20 cellular contexts compared by ENCODE assay signal in the genomic region with DNA sequence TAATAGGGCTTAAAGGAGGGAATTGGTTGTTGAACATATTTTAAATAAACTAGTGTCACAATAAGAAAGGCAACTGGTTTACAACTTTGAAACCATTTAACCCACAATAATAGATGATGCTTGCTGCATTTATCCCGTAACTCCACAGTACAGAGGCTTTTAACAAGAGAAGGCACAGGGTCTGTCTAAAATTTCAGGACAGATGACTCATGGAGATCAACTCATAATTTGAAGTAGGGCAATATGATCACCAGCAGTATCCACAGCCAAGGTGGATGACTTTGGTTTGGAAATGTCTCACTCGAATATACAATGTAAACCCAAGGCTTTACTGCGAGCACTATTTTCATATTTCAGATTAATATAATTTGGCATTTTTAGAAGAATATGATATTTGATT.
"Had no signal": no experiment of that assay in that cellular context is flagged by ENCODE, and none has a peak within 500 bp of the region (broad histone marks: within the 10 kb centered on the region; RNA-seq: fewer than 3 reads in every experiment).

No MANE protein-coding gene starts in this region.

- H3K4me3 ChIP-seq: hepatocyte, left ventricle myocardium inferior, lung, ovary, smooth muscle cell, suprapubic skin, thoracic aorta, tibial artery, uterus had no signal

- H3K27me3 ChIP-seq: hepatocyte, ovary, suprapubic skin, tibial artery, uterus had no signal

- H3K79me2 ChIP-seq: hepatocyte had no signal

- H3K36me3 ChIP-seq: left ventricle myocardium inferior, ovary, suprapubic skin, thoracic aorta, tibial artery, uterus had no signal

- ATAC-seq: naive thymus-derived CD4-positive, alpha-beta T cell; natural killer cell treated with Interleukin-12 subunit alpha and Interleukin-12 subunit beta and Interleukin-15 and Interleukin-18, amount 100 ng/mL, for 72 hours; right cardiac atrium; sciatic nerve; stimulated activated effector memory CD8-positive, alpha-beta T cell treated with anti-CD3 and anti-CD28 coated beads, Interleukin-12 subunit alpha, Interleukin-12 subunit beta, amount 100 ng/mL, for 72 hours had no signal

- H2AFZ ChIP-seq: hepatocyte had no signal

- H3K4me2 ChIP-seq: hepatocyte, smooth muscle cell had no signal

- H3K27ac ChIP-seq: hepatocyte, left ventricle myocardium inferior, ovary, suprapubic skin, thoracic aorta, tibial artery, uterus had no signal

- H3K9me3 ChIP-seq: left ventricle myocardium inferior, ovary, suprapubic skin, thoracic aorta, tibial artery, uterus had no signal

- DNase-seq: islet precursor cell; left ventricle myocardium inferior; mesendoderm; naive thymus-derived CD4-positive, alpha-beta T cell; ovary; retina; right cardiac atrium; stimulated activated CD4-positive, alpha-beta T cell treated with anti-CD3 and anti-CD28 coated beads, Interleukin-2, amount 100 ng/mL, for 24 hours; stimulated activated CD4-positive, alpha-beta T cell treated with anti-CD3 and anti-CD28 coated beads, Interleukin-4, amount 100 ng/mL, for 24 hours; stimulated activated naive CD4-positive, alpha-beta T cell; tibial artery; uterus had no signal

- H3K4me1 ChIP-seq: left ventricle myocardium inferior, uterus had no signal
